Comparison of ENCODE assay signal across 27 cellular contexts in genomic region chr3:15844889-15845288, GRCh38. TPM values are rescaled to one million over a fixed set of nuclear protein-coding genes. Genes with fewer than 3 reads are reported as not detected.
DNase-seq lines count a peak whose midpoint lies in the region; ATAC-seq and TF ChIP-seq lines count a peak whose summit lies in the region.
"Had no signal": no experiment of that assay in that cellular context is flagged by ENCODE, and none has a peak within 500 bp of the region (broad histone marks: within the 10 kb centered on the region; RNA-seq: fewer than 3 reads in every experiment).

No MANE protein-coding gene starts in this region.

- H3K9me3 ChIP-seq in neuronal stem cell (replicated peaks in 1 of 2; ENCODE audit: control insufficient read depth in 2 of 2, insufficient read depth in 1 of 2, low read depth in 1 of 2, low read length in 2 of 2), result peaks cover 0 to 20% of the 10 kb centered on the region in 2 donors

- H2BK120ac ChIP-seq in neuronal stem cell (ENCODE audit: low read depth, low read length), result no peak overlapping the region

- peak overlapping the region; percentile 50 for H3K27ac Mint-ChIP-seq in activated CD8-positive, alpha-beta T cell treated with anti-CD3 and anti-CD28 coated beads for 36 hours
- H3K27ac Mint-ChIP-seq in activated CD8-positive, alpha-beta T cell treated with anti-CD3 and anti-CD28 coated beads, Interleukin-2, amount 10 ng/mL, durations not matched to agents 7 days and 5 days, result no peak overlapping the region
- H3K27ac Mint-ChIP-seq in activated T-helper 17 cell treated with anti-CD3 and anti-CD28 coated beads, Interleukin-2, amount 50 U/mL, for 72 hours, result peak overlapping the region; percentile 94
- peak overlapping the region; percentile 56 for H3K27ac Mint-ChIP-seq in stimulated activated effector memory CD8-positive, alpha-beta T cell treated with anti-CD3 and anti-CD28 coated beads, Interleukin-12 subunit alpha, Interleukin-12 subunit beta, amount 100 ng/mL, for 72 hours
- H3K27ac Mint-ChIP-seq: CD8-positive, alpha-beta T cell had no signal

- no peak overlapping the region for H3K23ac ChIP-seq in neuronal stem cell (ENCODE audit: low read depth, low read length, poor library complexity)

- H2BK15ac ChIP-seq in neuronal stem cell (ENCODE audit: low read length), result no peak overlapping the region

- H2BK12ac ChIP-seq in neuronal stem cell (ENCODE audit: low read length), result no peak overlapping the region

- H3K4ac ChIP-seq in neuronal stem cell (ENCODE audit: low read length), result no peak overlapping the region

- H3K4me1 Mint-ChIP-seq in activated CD8-positive, alpha-beta T cell treated with anti-CD3 and anti-CD28 coated beads for 36 hours (ENCODE audit: low read depth), result peaks cover 47% of the 10 kb centered on the region
- H3K4me1 Mint-ChIP-seq in activated CD8-positive, alpha-beta T cell treated with anti-CD3 and anti-CD28 coated beads, Interleukin-2, amount 10 ng/mL, durations not matched to agents 7 days and 5 days (ENCODE audit: low read depth), result no peaks in the 10 kb centered on the region
- H3K4me1 Mint-ChIP-seq in activated T-helper 17 cell treated with anti-CD3 and anti-CD28 coated beads, Interleukin-2, amount 50 U/mL, for 72 hours, result peaks cover 45% of the 10 kb centered on the region
- peaks cover 49% of the 10 kb centered on the region for H3K4me1 Mint-ChIP-seq in stimulated activated effector memory CD8-positive, alpha-beta T cell treated with anti-CD3 and anti-CD28 coated beads, Interleukin-12 subunit alpha, Interleukin-12 subunit beta, amount 100 ng/mL, for 72 hours

- H3K4me3 ChIP-seq in neuronal stem cell (ENCODE audit: low read length in 2 of 2), result no peak overlapping the region
- H3K4me3 ChIP-seq: GM12878, GM23248 had no signal

- no peak for ATAC-seq in activated CD8-positive, alpha-beta T cell treated with anti-CD3 and anti-CD28 coated beads for 36 hours
- no peak for ATAC-seq in activated CD8-positive, alpha-beta T cell treated with anti-CD3 and anti-CD28 coated beads, Interleukin-2, amount 10 ng/mL, durations not matched to agents 7 days and 5 days
- ATAC-seq in activated T-helper 17 cell treated with anti-CD3 and anti-CD28 coated beads, Interleukin-2, amount 50 U/mL, for 72 hours (replicated peaks), result peak; percentile 61
- ATAC-seq in stimulated activated effector memory CD8-positive, alpha-beta T cell treated with anti-CD3 and anti-CD28 coated beads, Interleukin-12 subunit alpha, Interleukin-12 subunit beta, amount 100 ng/mL, for 72 hours, result peak; percentile 43
- ATAC-seq: CD8-positive, alpha-beta T cell; HepG2; PC-3 had no signal

- H4K91ac ChIP-seq in neuronal stem cell (ENCODE audit: low read depth, low read length, poor library complexity), result no peak overlapping the region

- intact Hi-C loops in activated CD8-positive, alpha-beta T cell treated with anti-CD3 and anti-CD28 coated beads for 36 hours (cut with micrococcal nuclease), result no loop called here

- H3K14ac ChIP-seq in neuronal stem cell (ENCODE audit: low read length), result no peak overlapping the region

- peaks cover 31% of the 10 kb centered on the region for H3K9me3 Mint-ChIP-seq in activated CD8-positive, alpha-beta T cell treated with anti-CD3 and anti-CD28 coated beads for 36 hours
- H3K9me3 Mint-ChIP-seq in activated CD8-positive, alpha-beta T cell treated with anti-CD3 and anti-CD28 coated beads, Interleukin-2, amount 10 ng/mL, durations not matched to agents 7 days and 5 days (ENCODE audit: insufficient read depth), result peaks cover 16% of the 10 kb centered on the region
- H3K9me3 Mint-ChIP-seq in activated T-helper 17 cell treated with anti-CD3 and anti-CD28 coated beads, Interleukin-2, amount 50 U/mL, for 72 hours, result peaks cover 15% of the 10 kb centered on the region
- peaks cover 3% of the 10 kb centered on the region for H3K9me3 Mint-ChIP-seq in stimulated activated effector memory CD8-positive, alpha-beta T cell treated with anti-CD3 and anti-CD28 coated beads, Interleukin-12 subunit alpha, Interleukin-12 subunit beta, amount 100 ng/mL, for 72 hours

- CTCF ChIA-PET in activated CD8-positive, alpha-beta T cell treated with anti-CD3 and anti-CD28 coated beads for 36 hours (lab: Charles Lee), result interaction anchor here (2.1 kb wide), 1 partner anchor 9 kb away, joined by 5 read pairs; no protein-coding TSS in a partner anchor
- CTCF ChIA-PET in activated CD8-positive, alpha-beta T cell treated with anti-CD3 and anti-CD28 coated beads, Interleukin-2, amount 10 ng/mL, durations not matched to agents 7 days and 5 days (lab: Charles Lee), result interaction anchor here (0.8 kb wide), 1 partner anchor 10 kb away, joined by 3 read pairs; no protein-coding TSS in a partner anchor

- no peak for TF ChIP-seq CTCF in activated CD8-positive, alpha-beta T cell treated with anti-CD3 and anti-CD28 coated beads for 36 hours (IDR thresholded peaks at IDR 0.05)

- H4K8ac ChIP-seq in neuronal stem cell (ENCODE audit: low read depth, low read length), result no peak overlapping the region

- H3K27me3 ChIP-seq in neuronal stem cell (ENCODE audit: control insufficient read depth in 3 of 3, insufficient read depth in 3 of 3, low read depth in 1 of 3, low read length in 3 of 3), result no peaks in the 10 kb centered on the region

- no peak overlapping the region for H3K4me2 ChIP-seq in neuronal stem cell (ENCODE audit: insufficient read depth, low read length, poor library complexity, severe bottlenecking)

- H3K4me1 ChIP-seq in neuronal stem cell (ENCODE audit: control insufficient read depth in 2 of 2, insufficient read depth in 1 of 2, low read depth in 1 of 2, low read length in 2 of 2), result peaks cover 2 to 13% of the 10 kb centered on the region in 2 donors
- H3K4me1 ChIP-seq: Caco-2 had no signal

- H3K4me3 Mint-ChIP-seq in activated CD8-positive, alpha-beta T cell treated with anti-CD3 and anti-CD28 coated beads for 36 hours, result no peak overlapping the region
- no peak overlapping the region for H3K4me3 Mint-ChIP-seq in activated CD8-positive, alpha-beta T cell treated with anti-CD3 and anti-CD28 coated beads, Interleukin-2, amount 10 ng/mL, durations not matched to agents 7 days and 5 days
- H3K4me3 Mint-ChIP-seq in activated T-helper 17 cell treated with anti-CD3 and anti-CD28 coated beads, Interleukin-2, amount 50 U/mL, for 72 hours, result peak overlapping the region; percentile 72
- H3K4me3 Mint-ChIP-seq in stimulated activated effector memory CD8-positive, alpha-beta T cell treated with anti-CD3 and anti-CD28 coated beads, Interleukin-12 subunit alpha, Interleukin-12 subunit beta, amount 100 ng/mL, for 72 hours, result no peak overlapping the region
- H3K4me3 Mint-ChIP-seq: CD8-positive, alpha-beta T cell had no signal

- H3K79me1 ChIP-seq in neuronal stem cell (ENCODE audit: low read depth, low read length), result no peaks in the 10 kb centered on the region

- POLR2A ChIA-PET in activated CD8-positive, alpha-beta T cell treated with anti-CD3 and anti-CD28 coated beads for 36 hours (lab: Charles Lee), result no interaction called here
- POLR2A ChIA-PET in activated CD8-positive, alpha-beta T cell treated with anti-CD3 and anti-CD28 coated beads, Interleukin-2, amount 10 ng/mL, durations not matched to agents 7 days and 5 days (lab: Charles Lee), result no interaction called here

- no peak overlapping the region for H2AFZ ChIP-seq in neuronal stem cell (ENCODE audit: low read length)
- H2AFZ ChIP-seq: GM23248 had no signal

- no peaks in the 10 kb centered on the region for H3K36me3 ChIP-seq in neuronal stem cell (replicated peaks in 1 of 2; ENCODE audit: control insufficient read depth in 2 of 2, insufficient read depth in 2 of 2, low read length in 2 of 2)

- no peak for DNase-seq in activated CD8-positive, alpha-beta T cell treated with anti-CD3 and anti-CD28 coated beads for 36 hours
- DNase-seq in activated CD8-positive, alpha-beta T cell treated with anti-CD3 and anti-CD28 coated beads, Interleukin-2, amount 10 ng/mL, durations not matched to agents 7 days and 5 days, result no peak
- DNase-seq in stimulated activated CD4-positive, alpha-beta T cell treated with anti-CD3 and anti-CD28 coated beads, Interleukin-15, amount 100 ng/mL, for 24 hours, result peak; percentile 15
- DNase-seq in stimulated activated CD4-positive, alpha-beta T cell treated with anti-CD3 and anti-CD28 coated beads, Interleukin-4, amount 100 ng/mL, for 4 hours, result no peak
- no peak for DNase-seq in stimulated activated effector memory CD8-positive, alpha-beta T cell treated with anti-CD3 and anti-CD28 coated beads, Interleukin-12 subunit alpha, Interleukin-12 subunit beta, amount 100 ng/mL, for 72 hours (ENCODE audit: low spot score in 2 of 2)
- no peak for DNase-seq in neuronal stem cell (ENCODE audit: low spot score)
- DNase-seq: C1 segment of cervical spinal cord; Caco-2; CD8-positive, alpha-beta T cell; DMS79; EL; GDM1; GM23248; H7; Kasumi-1; NCI-H1092 treated with DMSO at 0.1 percent for 48 hours; NCI-H1436; NCI-H187; NCI-H2081 treated with DMSO at 0.1 percent for 48 hours; NCI-H2171; NCI-H345; NCI-H510A treated with DMSO at 0.1 percent for 48 hours; NK-92 treated with Interleukin-12 subunit alpha and Interleukin-12 subunit beta, amount 100 ng/mL, for 24 hours; PC-3 had no signal

- no peaks in the 10 kb centered on the region for H3K27me3 Mint-ChIP-seq in activated CD8-positive, alpha-beta T cell treated with anti-CD3 and anti-CD28 coated beads for 36 hours
- H3K27me3 Mint-ChIP-seq in activated CD8-positive, alpha-beta T cell treated with anti-CD3 and anti-CD28 coated beads, Interleukin-2, amount 10 ng/mL, durations not matched to agents 7 days and 5 days (ENCODE audit: low read depth), result no peaks in the 10 kb centered on the region
- no peaks in the 10 kb centered on the region for H3K27me3 Mint-ChIP-seq in activated T-helper 17 cell treated with anti-CD3 and anti-CD28 coated beads, Interleukin-2, amount 50 U/mL, for 72 hours

- no peak overlapping the region for H3K27ac ChIP-seq in neuronal stem cell (replicated peaks; ENCODE audit: low read length)
- H3K27ac ChIP-seq: GM23248 had no signal

- no CpG with 5 or more reads among the region's 3 CpGs for WGBS in neuronal stem cell (ENCODE audit: extremely low coverage in 2 of 2, insufficient read length in 2 of 2, insufficient replicate concordance in 1 of 2), 2 donors

- H3K36me3 Mint-ChIP-seq in activated CD8-positive, alpha-beta T cell treated with anti-CD3 and anti-CD28 coated beads for 36 hours (ENCODE audit: low read depth), result peaks cover 42% of the 10 kb centered on the region
- peaks cover 23% of the 10 kb centered on the region for H3K36me3 Mint-ChIP-seq in activated CD8-positive, alpha-beta T cell treated with anti-CD3 and anti-CD28 coated beads, Interleukin-2, amount 10 ng/mL, durations not matched to agents 7 days and 5 days (ENCODE audit: low read depth)
- peaks cover 15% of the 10 kb centered on the region for H3K36me3 Mint-ChIP-seq in activated T-helper 17 cell treated with anti-CD3 and anti-CD28 coated beads, Interleukin-2, amount 50 U/mL, for 72 hours (ENCODE audit: low read depth)
- no peaks in the 10 kb centered on the region for H3K36me3 Mint-ChIP-seq in stimulated activated effector memory CD8-positive, alpha-beta T cell treated with anti-CD3 and anti-CD28 coated beads, Interleukin-12 subunit alpha, Interleukin-12 subunit beta, amount 100 ng/mL, for 72 hours

- no peak overlapping the region for H3K18ac ChIP-seq in neuronal stem cell (ENCODE audit: low read length)

- H2BK5ac ChIP-seq in neuronal stem cell (ENCODE audit: low read length), result no peak overlapping the region

- H3K9ac ChIP-seq in neuronal stem cell (ENCODE audit: low read depth, low read length, poor library complexity), result no peak overlapping the region
- H3K9ac ChIP-seq: GM23248 had no signal

- H2AK5ac ChIP-seq in neuronal stem cell (ENCODE audit: low read depth, low read length), result no peak overlapping the region

RNA-seq across cellular contexts. Expression of gene ANKRD28, which starts 47.1 kb away (rescaled TPM):
- 10 to 100 TPM; 32.9 to 35.3 TPM for total RNA-seq in activated CD8-positive, alpha-beta T cell treated with anti-CD3 and anti-CD28 coated beads for 36 hours
- total RNA-seq in activated CD8-positive, alpha-beta T cell treated with anti-CD3 and anti-CD28 coated beads, Interleukin-2, amount 10 ng/mL, durations not matched to agents 7 days and 5 days, result 10 to 100 TPM; 30.7 to 37.7 TPM
- total RNA-seq in activated T-helper 17 cell treated with anti-CD3 and anti-CD28 coated beads, Interleukin-2, amount 50 U/mL, for 72 hours, result 10 to 100 TPM; 54.5 to 69.3 TPM
- polyA plus RNA-seq in neuronal stem cell (2013, experiment 1 of 2), result 11.7 TPM
- polyA plus RNA-seq in neuronal stem cell (2013, experiment 2 of 2), result 11.4 TPM

Comparison
In these comparisons a context has a peak if more than half of its experiments do, and no peak if none do; other contexts are left out.
1. ATAC-seq: peak in activated T-helper 17 cell treated with anti-CD3 and anti-CD28 coated beads, Interleukin-2, amount 50 U/mL, for 72 hours (single experiment) and stimulated activated effector memory CD8-positive, alpha-beta T cell treated with anti-CD3 and anti-CD28 coated beads, Interleukin-12 subunit alpha, Interleukin-12 subunit beta, amount 100 ng/mL, for 72 hours (single experiment); none in activated CD8-positive, alpha-beta T cell treated with anti-CD3 and anti-CD28 coated beads for 36 hours (single experiment) and activated CD8-positive, alpha-beta T cell treated with anti-CD3 and anti-CD28 coated beads, Interleukin-2, amount 10 ng/mL, durations not matched to agents 7 days and 5 days (single experiment).